ENCODE assay signal across 1 cellular context in the genomic region with DNA sequence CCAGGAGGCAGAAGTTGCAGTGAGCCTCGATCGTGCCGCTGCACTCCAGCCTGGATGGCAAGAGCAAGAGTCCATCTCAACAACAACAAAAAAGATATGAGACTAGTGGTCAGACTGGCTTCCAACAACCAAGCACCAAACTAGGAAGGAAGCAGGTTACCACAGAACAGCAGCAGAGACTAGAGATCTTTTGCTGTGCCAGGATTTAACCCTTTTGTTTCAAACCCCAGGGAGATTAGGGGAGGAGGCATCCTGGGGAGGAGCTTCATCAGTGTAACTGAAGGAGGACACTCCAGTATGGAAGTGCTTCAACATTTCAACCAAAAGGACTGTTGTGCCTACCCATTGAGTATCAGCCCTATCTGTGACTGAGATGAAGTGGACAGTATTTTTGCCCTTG.
TF ChIP-seq lines count a peak whose summit lies in the region.

No MANE protein-coding gene starts in this region.

TF ChIP-seq in GM23338, 12 proteins besides CTCF, POLR2A, EP300 and RAD21 (continued from another document):
- TF ChIP-seq STAT1 (IDR thresholded peaks at IDR 0.05; ENCODE audit: unreplicated experiment) (no peak), EZH2phosphoT487 (IDR thresholded peaks at IDR 0.05; ENCODE audit: unreplicated experiment) (no peak)
